Comparison of ENCODE assay signal across 29 cellular contexts in the genomic region with DNA sequence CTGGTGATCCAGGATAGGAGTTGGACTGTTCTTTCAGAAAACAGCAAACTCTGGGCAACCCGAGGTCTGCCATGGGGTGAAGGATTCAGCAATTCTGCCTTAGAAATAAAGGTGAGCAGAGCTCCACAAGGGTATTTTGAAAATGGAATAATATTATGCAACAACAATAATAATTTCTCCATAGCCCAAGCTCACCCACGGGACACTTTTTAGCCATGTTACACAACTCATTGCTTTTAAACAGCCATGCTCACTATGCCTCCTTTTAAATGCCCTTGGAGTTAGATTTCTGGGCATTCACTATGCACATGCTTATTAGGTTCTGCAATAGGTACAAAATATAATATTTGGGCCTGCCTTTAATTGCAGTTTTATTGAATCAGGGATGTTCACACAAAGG. TPM values are rescaled to one million over a fixed set of nuclear protein-coding genes. Genes with fewer than 3 reads are reported as not detected.
DNase-seq lines count a peak whose midpoint lies in the region; ATAC-seq, FAIRE-seq and TF ChIP-seq lines count a peak whose summit lies in the region.
"Had no signal": no experiment of that assay in that cellular context is flagged by ENCODE, and none has a peak within 500 bp of the region (broad histone marks: within the 10 kb centered on the region; RNA-seq: fewer than 3 reads in every experiment).

No MANE protein-coding gene starts in this region.

- H3K27me3 ChIP-seq in GM23248 (replicated peaks; ENCODE audit: insufficient read depth) (no peaks in the 10 kb centered on the region), Panc1 (ENCODE audit: control insufficient read depth, insufficient read depth, low read length) (no peaks in the 10 kb centered on the region), colonic mucosa (no peaks in the 10 kb centered on the region), esophagus squamous epithelium (no peaks in the 10 kb centered on the region)
- H3K27me3 ChIP-seq: BE2C, BLaER1 had no signal

- H3K4me3 ChIP-seq in GM23248 (no peak overlapping the region), Panc1 (ENCODE audit: low read depth in 2 of 2, low read length in 2 of 2) (no peak overlapping the region), colonic mucosa (no peak overlapping the region), esophagus squamous epithelium (no peak overlapping the region)
- H3K4me3 ChIP-seq: BLaER1, GM12878 had no signal

- peak; percentile 85 for FAIRE-seq in urothelium cell line (lab: Jason Lieb, UNC)
- FAIRE-seq: GM12878, GM12892, GM18507 had no signal

- H3K4me2 ChIP-seq in GM23248 (ENCODE audit: unreplicated experiment), result no peak overlapping the region
- H3K4me2 ChIP-seq: BLaER1 had no signal

- BruUV-seq in Panc1 (replicated peaks; lab: Mats Ljungman, UMichigan), result no TSS peak

- no peak overlapping the region for H3K27ac ChIP-seq in GM23248
- peak overlapping the region; percentile 17; the same call in 1 of the 2 replicates for H3K27ac ChIP-seq in Panc1 (ENCODE audit: low read length)
- H3K27ac ChIP-seq in colonic mucosa, result no peak overlapping the region
- no peak overlapping the region for H3K27ac ChIP-seq in esophagus squamous epithelium
- H3K27ac ChIP-seq: BLaER1 had no signal

- H3K9me2 ChIP-seq in GM23248 (ENCODE audit: insufficient read depth), result no peaks in the 10 kb centered on the region

- H3K9ac ChIP-seq in GM23248 (no peak overlapping the region), colonic mucosa (ENCODE audit: low read depth in 2 of 2, low read length in 2 of 2) (no peak overlapping the region)
- H3K9ac ChIP-seq: BLaER1 had no signal

- POLR2A ChIA-PET in Panc1 (lab: Charles Lee), result no interaction called here

- ATAC-seq in Panc1, result no peak
- ATAC-seq: GM12878 had no signal

- TF ChIP-seq CTCF in Panc1 (IDR thresholded peaks at IDR 0.05), result no peak
- no peak for TF ChIP-seq CTCF in colonic mucosa (IDR thresholded peaks at IDR 0.05)
- no peak for TF ChIP-seq CTCF in esophagus squamous epithelium (IDR thresholded peaks at IDR 0.05)

- H4K20me1 ChIP-seq in GM23248 (ENCODE audit: insufficient read depth), result no peaks in the 10 kb centered on the region
- H4K20me1 ChIP-seq: BLaER1 had no signal

- H3K79me2 ChIP-seq in GM23248 (ENCODE audit: insufficient read depth), result no peaks in the 10 kb centered on the region

- no peak for TF ChIP-seq POLR2A in esophagus squamous epithelium (IDR thresholded peaks at IDR 0.05)

- no peaks in the 10 kb centered on the region for H3K36me3 ChIP-seq in GM23248 (ENCODE audit: low read depth)
- no peaks in the 10 kb centered on the region for H3K36me3 ChIP-seq in Panc1 (ENCODE audit: control insufficient read depth, insufficient read depth, low read length)
- no peaks in the 10 kb centered on the region for H3K36me3 ChIP-seq in colonic mucosa
- no peaks in the 10 kb centered on the region for H3K36me3 ChIP-seq in esophagus squamous epithelium
- H3K36me3 ChIP-seq: BE2C, BLaER1 had no signal

- WGBS in GM23248 (ENCODE audit: low coverage in 1 of 2, low lambda C conversion rate in 2 of 2, missing lambda C conversion rate in 2 of 2), 2 experiments, result 3 to 20% methylated on average over 2 of the region's 2 CpGs
- 63 to 67% methylated on average over 2 of the region's 2 CpGs for WGBS in esophagus squamous epithelium, 2 donors

- in situ Hi-C loops in GM23248 (cut with MboI) (no loop called here), Panc1 (cut with HindIII; ENCODE audit: low pct_unique_long_range_greater_than_20kb, low sequenced_read_pairs) (no loop called here)

- no peak overlapping the region for H2AFZ ChIP-seq in GM23248

- intact Hi-C loops in Panc1 (cut with micrococcal nuclease; ENCODE audit: unreplicated experiment), result no loop called here
- intact Hi-C loops in colonic mucosa (cut with DNase I), result no loop called here
- intact Hi-C loops in esophagus squamous epithelium (cut with DNase I), result no loop called here

- H3K4me1 ChIP-seq in GM23248 (ENCODE audit: insufficient read depth) (peaks cover 12% of the 10 kb centered on the region), Panc1 (ENCODE audit: control insufficient read depth, insufficient read depth, low read length) (peaks cover 9% of the 10 kb centered on the region), colonic mucosa (no peaks in the 10 kb centered on the region), esophagus squamous epithelium (peaks cover 0 to 11% (median 0%) of the 10 kb centered on the region in 3 donors)
- H3K4me1 ChIP-seq: BE2C, BLaER1 had no signal

- H3K9me3 ChIP-seq in GM23248 (ENCODE audit: low read depth) (peaks cover 6% of the 10 kb centered on the region), Panc1 (ENCODE audit: control insufficient read depth, insufficient read depth, low read depth, low read length) (no peaks in the 10 kb centered on the region), colonic mucosa (no peaks in the 10 kb centered on the region), esophagus squamous epithelium (peaks cover 0 to 4% (median 3%) of the 10 kb centered on the region in 3 donors)
- H3K9me3 ChIP-seq: BE2C had no signal

- CTCF ChIA-PET in Panc1 (lab: Charles Lee), result no interaction called here

- DNase-seq in GM23248, result peak; percentile 10
- DNase-seq in Panc1 (ENCODE audit: low read depth, low spot score), result no peak
- DNase-seq in fibroblast of peridontal ligament (ENCODE audit: extremely low read depth), result peak; percentile 21
- DNase-seq in urothelium cell line (ENCODE audit: low spot score), result no peak
- DNase-seq in activated naive CD4-positive, alpha-beta T cell treated with anti-CD3 and anti-CD28 coated beads, Interleukin-2, amount 50 U/mL, for 16 hours, result no peak
- no peak for DNase-seq in colonic mucosa
- DNase-seq in esophagus squamous epithelium (lab: John Stamatoyannopoulos, UW), result no peak
- DNase-seq: 8988T; ACHN; BE2C; CD4-positive, alpha-beta memory T cell; CD4-positive, CD25-positive, alpha-beta regulatory T cell; CD8-positive, alpha-beta memory T cell; COR-L47; DMS 273 treated with DMSO at 0.1 percent for 48 hours; DMS153; DMS53; DMS79; DND-41; EL; GDM1 had no signal

- peaks cover 10% of the 10 kb centered on the region; the same call in 1 of the 2 replicates for H3F3A ChIP-seq in GM23248 (ENCODE audit: insufficient read depth)

RNA-seq across cellular contexts. Expression of a gene that starts 37.2 kb away (rescaled TPM):
- total RNA-seq in GM23248 (2014; rRNA removed; shearing (Covaris generic)), result not detected in 2 replicates
- polyA plus RNA-seq in GM23248 (2016; fragmentation: Nextera tagmentation; extraction: Ambion mirVana), result not detected in 2 replicates
- total RNA-seq in Panc1 (2021; ENCODE audit: unreplicated experiment) (not detected), colonic mucosa (not detected), esophagus squamous epithelium (not detected)
- not detected for polyA plus RNA-seq in Panc1 (2012; ENCODE audit: insufficient read length)
- total RNA-seq: A673; CD4-positive, alpha-beta memory T cell; CD4-positive, CD25-positive, alpha-beta regulatory T cell; CD8-positive, alpha-beta memory T cell; Daoy; GM12878 had no signal
- polyA plus RNA-seq: AG04450; CD14-positive monocyte; CD4-positive, alpha-beta memory T cell; CD4-positive, CD25-positive, alpha-beta regulatory T cell; CD8-positive, alpha-beta memory T cell had no signal

Comparison
In these comparisons a context has a peak if more than half of its experiments do, and no peak if none do; other contexts are left out.
1. DNase-seq: peak in GM23248 (single experiment) and fibroblast of peridontal ligament (single experiment); none in Panc1 (single experiment), urothelium cell line (single experiment), activated naive CD4-positive, alpha-beta T cell treated with anti-CD3 and anti-CD28 coated beads, Interleukin-2, amount 50 U/mL, for 16 hours (single experiment), colonic mucosa (single experiment) and esophagus squamous epithelium (single experiment).